29 cellular contexts compared by ENCODE assay signal in genomic region chr6:145169726-145170125, GRCh38.
"Had no signal": no experiment of that assay in that cellular context is flagged by ENCODE, and none has a peak within 500 bp of the region (broad histone marks: within the 10 kb centered on the region; RNA-seq: fewer than 3 reads in every experiment).

No MANE protein-coding gene starts in this region.

- H3K36me3 Mint-ChIP-seq: activated naive CD4-positive, alpha-beta T cell treated with anti-CD3 and anti-CD28 coated beads, Interleukin-2, amount 10 ng/mL, durations not matched to agents 7 days and 5 days; activated naive CD4-positive, alpha-beta T cell treated with anti-CD3 and anti-CD28 coated beads, Interleukin-2, amount 50 U/mL, for 72 hours; activated naive CD8-positive, alpha-beta T cell treated with anti-CD3 and anti-CD28 coated beads, Interleukin-2, amount 10 ng/mL, durations not matched to agents 7 days and 5 days; brain; T-cell had no signal

- H3K9me3 Mint-ChIP-seq: activated CD4-positive, alpha-beta memory T cell treated with anti-CD3 and anti-CD28 coated beads, Interleukin-2, amount 10 ng/mL, durations not matched to agents 7 days and 5 days; activated CD4-positive, alpha-beta T cell treated with anti-CD3 and anti-CD28 coated beads, Interleukin-2, amount 10 ng/mL, durations not matched to agents 7 days and 5 days; activated naive CD4-positive, alpha-beta T cell treated with anti-CD3 and anti-CD28 coated beads, Interleukin-2, amount 10 ng/mL, durations not matched to agents 7 days and 5 days; activated naive CD8-positive, alpha-beta T cell treated with anti-CD3 and anti-CD28 coated beads, Interleukin-2, amount 10 ng/mL, durations not matched to agents 7 days and 5 days; activated T-cell treated with anti-CD3 and anti-CD28 coated beads, Interleukin-2, amount 50 U/mL, for 24 hours; activated T-cell treated with anti-CD3 and anti-CD28 coated beads, Interleukin-2, amount 50 U/mL, for 72 hours; T-cell; T-helper 1 cell treated with Interleukin-12 subunit alpha and Interleukin-12 subunit beta and Interleukin-4 antibody, amounts not matched to agents 30 μg/mL and 1 μg/mL, for 36 hours had no signal

- H3K4me3 ChIP-seq: ascending aorta, breast epithelium, cardiac muscle cell, colonic mucosa had no signal

- H3K4me1 Mint-ChIP-seq: activated CD4-positive, alpha-beta memory T cell treated with anti-CD3 and anti-CD28 coated beads, Interleukin-2, amount 10 ng/mL, durations not matched to agents 7 days and 5 days; activated CD4-positive, alpha-beta T cell treated with anti-CD3 and anti-CD28 coated beads, Interleukin-2, amount 10 ng/mL, durations not matched to agents 7 days and 5 days; activated naive CD4-positive, alpha-beta T cell treated with anti-CD3 and anti-CD28 coated beads, Interleukin-2, amount 10 ng/mL, durations not matched to agents 7 days and 5 days; activated naive CD8-positive, alpha-beta T cell treated with anti-CD3 and anti-CD28 coated beads, Interleukin-2, amount 10 ng/mL, durations not matched to agents 7 days and 5 days; T-cell had no signal

- H3K9me3 ChIP-seq: ascending aorta, breast epithelium, colonic mucosa had no signal

- ATAC-seq: activated naive CD4-positive, alpha-beta T cell treated with anti-CD3 and anti-CD28 coated beads, Interleukin-2, amount 50 U/mL, for 72 hours; activated T-cell treated with anti-CD3 and anti-CD28 coated beads, Interleukin-2, amount 50 U/mL, for 72 hours; esophagus mucosa; T-cell had no signal

- H3K4me3 Mint-ChIP-seq: activated CD4-positive, alpha-beta memory T cell treated with anti-CD3 and anti-CD28 coated beads, Interleukin-2, amount 10 ng/mL, durations not matched to agents 7 days and 5 days; activated CD4-positive, alpha-beta T cell treated with anti-CD3 and anti-CD28 coated beads, Interleukin-2, amount 10 ng/mL, durations not matched to agents 7 days and 5 days; activated naive CD4-positive, alpha-beta T cell treated with anti-CD3 and anti-CD28 coated beads, Interleukin-2, amount 10 ng/mL, durations not matched to agents 7 days and 5 days; activated naive CD8-positive, alpha-beta T cell treated with anti-CD3 and anti-CD28 coated beads, Interleukin-2, amount 10 ng/mL, durations not matched to agents 7 days and 5 days; activated T-cell treated with anti-CD3 and anti-CD28 coated beads, Interleukin-2, amount 50 U/mL, for 24 hours; activated T-cell treated with anti-CD3 and anti-CD28 coated beads, Interleukin-2, amount 50 U/mL, for 72 hours; brain; T-cell; T-helper 1 cell treated with Interleukin-12 subunit alpha and Interleukin-12 subunit beta and Interleukin-4 antibody, amounts not matched to agents 30 μg/mL and 1 μg/mL, for 36 hours had no signal

- H3K27me3 Mint-ChIP-seq: activated CD4-positive, alpha-beta memory T cell treated with anti-CD3 and anti-CD28 coated beads, Interleukin-2, amount 10 ng/mL, durations not matched to agents 7 days and 5 days; brain had no signal

- H3K27ac ChIP-seq: ascending aorta, breast epithelium, cardiac muscle cell, colonic mucosa had no signal

- H3K4me1 ChIP-seq: ascending aorta, breast epithelium, colonic mucosa had no signal

- H3K27ac Mint-ChIP-seq: activated CD4-positive, alpha-beta memory T cell treated with anti-CD3 and anti-CD28 coated beads, Interleukin-2, amount 10 ng/mL, durations not matched to agents 7 days and 5 days; activated CD4-positive, alpha-beta T cell treated with anti-CD3 and anti-CD28 coated beads, Interleukin-2, amount 10 ng/mL, durations not matched to agents 7 days and 5 days; activated naive CD4-positive, alpha-beta T cell treated with anti-CD3 and anti-CD28 coated beads, Interleukin-2, amount 10 ng/mL, durations not matched to agents 7 days and 5 days; activated naive CD8-positive, alpha-beta T cell treated with anti-CD3 and anti-CD28 coated beads, Interleukin-2, amount 10 ng/mL, durations not matched to agents 7 days and 5 days; activated T-cell treated with anti-CD3 and anti-CD28 coated beads, Interleukin-2, amount 50 U/mL, for 24 hours; activated T-cell treated with anti-CD3 and anti-CD28 coated beads, Interleukin-2, amount 50 U/mL, for 72 hours; T-cell; T-helper 1 cell treated with Interleukin-12 subunit alpha and Interleukin-12 subunit beta and Interleukin-4 antibody, amounts not matched to agents 30 μg/mL and 1 μg/mL, for 36 hours had no signal

- H3K27me3 ChIP-seq: ascending aorta, breast epithelium, cardiac muscle cell, colonic mucosa had no signal

- H3K36me3 ChIP-seq: ascending aorta, breast epithelium, cardiac muscle cell, colonic mucosa had no signal

- DNase-seq: activated CD4-positive, alpha-beta memory T cell treated with anti-CD3 and anti-CD28 coated beads, Interleukin-2, amount 10 ng/mL, durations not matched to agents 7 days and 5 days; activated CD4-positive, alpha-beta T cell treated with anti-CD3 and anti-CD28 coated beads for 1 hour; activated CD4-positive, alpha-beta T cell treated with anti-CD3 and anti-CD28 coated beads for 4 hours; activated CD4-positive, alpha-beta T cell treated with anti-CD3 and anti-CD28 coated beads, Interleukin-2, amount 10 ng/mL, durations not matched to agents 7 days and 5 days; activated CD4-positive, alpha-beta T cell treated with anti-CD3 and anti-CD28 coated beads, Interleukin-2, amount 50 U/mL, for 4 hours; activated CD8-positive, alpha-beta memory T cell treated with anti-CD3 and anti-CD28 coated beads, Interleukin-2, amount 50 U/mL, for 48 hours; activated gamma-delta T cell; activated naive CD4-positive, alpha-beta T cell; activated naive CD4-positive, alpha-beta T cell treated with anti-CD3 and anti-CD28 coated beads, Interleukin-2, amount 10 ng/mL, durations not matched to agents 7 days and 5 days; activated naive CD8-positive, alpha-beta T cell treated with anti-CD3 and anti-CD28 coated beads, Interleukin-2, amount 10 ng/mL, durations not matched to agents 7 days and 5 days; activated T-cell treated with anti-CD3 and anti-CD28 coated beads for 4 hours; activated T-cell treated with anti-CD3 and anti-CD28 coated beads, Interleukin-2, amount 50 U/mL, for 24 hours; activated T-cell treated with anti-CD3 and anti-CD28 coated beads, Interleukin-2, amount 50 U/mL, for 72 hours; central memory CD4-positive, alpha-beta T cell; cerebellar nuclear complex; colonic mucosa; effector CD8-positive, alpha-beta T cell; foreskin fibroblast; glutamatergic neuron; SW 1271; T-cell; T-helper 9 cell had no signal
